15 cellular contexts compared by ENCODE assay signal in the genomic region with DNA sequence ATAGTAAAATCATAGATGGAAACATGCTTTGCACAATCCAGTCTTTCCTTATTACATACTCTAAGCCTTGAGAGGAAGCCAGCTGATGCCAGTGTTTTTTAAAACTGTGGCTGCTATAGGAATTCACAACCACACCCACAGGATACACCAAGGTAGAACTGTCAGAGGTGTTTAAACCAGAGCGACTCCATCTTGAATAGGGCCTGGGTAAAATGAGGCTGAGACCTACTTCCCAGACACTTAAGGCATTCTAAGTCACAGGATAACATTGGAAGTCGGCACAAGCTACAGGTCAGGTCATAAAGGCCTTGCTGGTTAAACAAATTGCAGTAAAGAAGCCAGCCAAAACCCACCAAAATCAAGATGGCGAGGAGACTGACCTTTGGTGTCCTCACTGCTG. TPM values are rescaled to one million over a fixed set of nuclear protein-coding genes. Genes with fewer than 3 reads are reported as not detected.
DNase-seq lines count a peak whose midpoint lies in the region; ATAC-seq and TF ChIP-seq lines count a peak whose summit lies in the region.
"Had no signal": no experiment of that assay in that cellular context is flagged by ENCODE, and none has a peak within 500 bp of the region (broad histone marks: within the 10 kb centered on the region; RNA-seq: fewer than 3 reads in every experiment).

No MANE protein-coding gene starts in this region.

- H3K9me3 ChIP-seq in CD8-positive, alpha-beta T cell (ENCODE audit: low read length), result no peaks in the 10 kb centered on the region
- H3K9me3 ChIP-seq in neuronal stem cell (replicated peaks in 1 of 2; ENCODE audit: control insufficient read depth in 2 of 2, insufficient read depth in 1 of 2, low read depth in 1 of 2, low read length in 2 of 2) (peaks cover 5 to 20% of the 10 kb centered on the region in 2 donors), heart right ventricle (peaks cover 0 to 23% (median 0%) of the 10 kb centered on the region in 11 donors)
- H3K9me3 ChIP-seq: BE2C, Caco-2 had no signal

- H3K4ac ChIP-seq in neuronal stem cell (ENCODE audit: low read length), result no peak overlapping the region

- H4K91ac ChIP-seq in neuronal stem cell (ENCODE audit: low read depth, low read length, poor library complexity), result no peak overlapping the region

- intact Hi-C loops in CD8-positive, alpha-beta T cell (cut with DNase I, micrococcal nuclease), result loop anchor here (5.0 to 10.0 kb wide), 4 partner anchors 320 to 1072 kb away; partner anchors contain the start of genes LIN37 (in 1 of the 2), LSM14A (in 1 of the 2), PSENEN (in 1 of the 2) and RBM42 (in 1 of the 2)
- intact Hi-C loops in heart right ventricle (cut with DNase I), result loop anchor here in 4 of 10 donors (5.0 kb wide), 2 partner anchors 57 to 97 kb away; partner anchors contain the start of genes ZNF181 (in 4 of the 4) and ZNF599 (in 1 of the 4)

- H3K27me3 ChIP-seq in CD8-positive, alpha-beta T cell (ENCODE audit: insufficient read depth, low read length), result no peaks in the 10 kb centered on the region
- H3K27me3 ChIP-seq in neuronal stem cell (ENCODE audit: control insufficient read depth in 3 of 3, insufficient read depth in 3 of 3, low read depth in 1 of 3, low read length in 3 of 3) (no peaks in the 10 kb centered on the region), heart right ventricle (no peaks in the 10 kb centered on the region)
- H3K27me3 ChIP-seq: BE2C had no signal

- peaks cover 23% of the 10 kb centered on the region for H3K4me1 ChIP-seq in CD8-positive, alpha-beta T cell (ENCODE audit: insufficient read depth, low read length)
- H3K4me1 ChIP-seq in neuronal stem cell (ENCODE audit: control insufficient read depth in 2 of 2, insufficient read depth in 1 of 2, low read depth in 1 of 2, low read length in 2 of 2), result peaks cover 2 to 6% of the 10 kb centered on the region in 2 donors
- peaks cover 5 to 39% (median 20%) of the 10 kb centered on the region in 9 donors for H3K4me1 ChIP-seq in heart right ventricle
- H3K4me1 ChIP-seq: BE2C had no signal

- no peak overlapping the region for H3K4me2 ChIP-seq in neuronal stem cell (ENCODE audit: insufficient read depth, low read length, poor library complexity, severe bottlenecking)
- H3K4me2 ChIP-seq: GM23338 had no signal

- no peak overlapping the region for H3K9ac ChIP-seq in neuronal stem cell (ENCODE audit: low read depth, low read length, poor library complexity)

- CTCF ChIA-PET in CD8-positive, alpha-beta T cell (lab: Charles Lee), result interaction anchor here (1.4 kb wide), 1 partner anchor 12 kb away, joined by 5 read pairs; no protein-coding TSS in a partner anchor

- no peak overlapping the region for H4K8ac ChIP-seq in neuronal stem cell (ENCODE audit: low read depth, low read length)

- POLR2A ChIA-PET in CD8-positive, alpha-beta T cell (lab: Charles Lee), result no interaction called here

- H3K23ac ChIP-seq in neuronal stem cell (ENCODE audit: low read depth, low read length, poor library complexity), result no peak overlapping the region

- no peak overlapping the region for H2BK120ac ChIP-seq in neuronal stem cell (ENCODE audit: low read depth, low read length)

- no peak overlapping the region for H2BK15ac ChIP-seq in neuronal stem cell (ENCODE audit: low read length)

- peak overlapping the region; percentile 27 for H2BK5ac ChIP-seq in neuronal stem cell (ENCODE audit: low read length)

- peak overlapping the region; percentile 1 for H3K4me3 Mint-ChIP-seq in CD8-positive, alpha-beta T cell
- peak overlapping the region in 4 of 5 experiments; percentile 70 to 98 (median 97) for H3K4me3 Mint-ChIP-seq in brain
- no peak overlapping the region for H3K4me3 Mint-ChIP-seq in stimulated activated effector memory CD8-positive, alpha-beta T cell treated with anti-CD3 and anti-CD28 coated beads, Interleukin-12 subunit alpha, Interleukin-12 subunit beta, amount 100 ng/mL, for 72 hours

- no peak overlapping the region for H3K18ac ChIP-seq in neuronal stem cell (ENCODE audit: low read length)

- peaks cover 10% of the 10 kb centered on the region for H3K27me3 Mint-ChIP-seq in CD8-positive, alpha-beta T cell (ENCODE audit: low read depth)
- H3K27me3 Mint-ChIP-seq in brain, result peaks cover 22% of the 10 kb centered on the region

- no peaks in the 10 kb centered on the region for H3K79me1 ChIP-seq in neuronal stem cell (ENCODE audit: low read depth, low read length)

- H3K36me3 Mint-ChIP-seq in CD8-positive, alpha-beta T cell, result peaks cover 29% of the 10 kb centered on the region
- H3K36me3 Mint-ChIP-seq in brain, result peaks cover 34% of the 10 kb centered on the region
- H3K36me3 Mint-ChIP-seq in stimulated activated effector memory CD8-positive, alpha-beta T cell treated with anti-CD3 and anti-CD28 coated beads, Interleukin-12 subunit alpha, Interleukin-12 subunit beta, amount 100 ng/mL, for 72 hours, result peaks cover 33% of the 10 kb centered on the region

- H3K14ac ChIP-seq in neuronal stem cell (ENCODE audit: low read length), result no peak overlapping the region

- ATAC-seq in CD8-positive, alpha-beta T cell, result no peak
- ATAC-seq in heart right ventricle, result no peak
- no peak for ATAC-seq in GM18861 (IDR thresholded peaks at IDR 0.05; ENCODE audit: unreplicated experiment)
- no peak for ATAC-seq in stimulated activated effector memory CD8-positive, alpha-beta T cell treated with anti-CD3 and anti-CD28 coated beads, Interleukin-12 subunit alpha, Interleukin-12 subunit beta, amount 100 ng/mL, for 72 hours
- ATAC-seq: GM23338 had no signal

- WGBS in neuronal stem cell (ENCODE audit: extremely low coverage in 2 of 2, insufficient read length in 2 of 2, insufficient replicate concordance in 1 of 2), 2 donors, result no CpG with 5 or more reads among the region's 3 CpGs
- 98% methylated on average over 3 of the region's 3 CpGs for WGBS in heart right ventricle, 2 donors

- H2AK5ac ChIP-seq in neuronal stem cell (ENCODE audit: low read depth, low read length), result no peak overlapping the region

- H3K4me3 ChIP-seq in CD8-positive, alpha-beta T cell (ENCODE audit: low read depth, low read length), result no peak overlapping the region
- H3K4me3 ChIP-seq in neuronal stem cell (ENCODE audit: low read length in 2 of 2) (no peak overlapping the region), heart right ventricle (no peak overlapping the region)
- H3K4me3 ChIP-seq: GM23338 had no signal

- peaks cover 34% of the 10 kb centered on the region for H3K4me1 Mint-ChIP-seq in CD8-positive, alpha-beta T cell (ENCODE audit: low read depth)
- H3K4me1 Mint-ChIP-seq in brain, result peaks cover 77% of the 10 kb centered on the region
- peaks cover 25% of the 10 kb centered on the region for H3K4me1 Mint-ChIP-seq in stimulated activated effector memory CD8-positive, alpha-beta T cell treated with anti-CD3 and anti-CD28 coated beads, Interleukin-12 subunit alpha, Interleukin-12 subunit beta, amount 100 ng/mL, for 72 hours

- no peak overlapping the region for H3K27ac ChIP-seq in CD8-positive, alpha-beta T cell (ENCODE audit: low read depth, low read length)
- H3K27ac ChIP-seq in neuronal stem cell (replicated peaks; ENCODE audit: low read length) (no peak overlapping the region), heart right ventricle (no peak overlapping the region)
- H3K27ac ChIP-seq: C4-2B, HL-60 had no signal

- H3K36me3 ChIP-seq in CD8-positive, alpha-beta T cell (ENCODE audit: insufficient read depth, low read length), result peaks cover 10% of the 10 kb centered on the region
- peaks cover 11 to 19% of the 10 kb centered on the region in 2 donors for H3K36me3 ChIP-seq in neuronal stem cell (replicated peaks in 1 of 2; ENCODE audit: control insufficient read depth in 2 of 2, insufficient read depth in 2 of 2, low read length in 2 of 2)
- H3K36me3 ChIP-seq in heart right ventricle, result peaks cover 0 to 17% (median 12%) of the 10 kb centered on the region in 9 donors

- H3K27ac Mint-ChIP-seq in CD8-positive, alpha-beta T cell, result no peak overlapping the region
- H3K27ac Mint-ChIP-seq in brain, result no peak overlapping the region
- H3K27ac Mint-ChIP-seq in stimulated activated effector memory CD8-positive, alpha-beta T cell treated with anti-CD3 and anti-CD28 coated beads, Interleukin-12 subunit alpha, Interleukin-12 subunit beta, amount 100 ng/mL, for 72 hours, result no peak overlapping the region
- H3K27ac Mint-ChIP-seq: GM23338 had no signal

- DNase-seq in CD8-positive, alpha-beta T cell, result no peak
- DNase-seq in neuronal stem cell (ENCODE audit: low spot score), result no peak
- DNase-seq in amniotic stem cell (lab: John Stamatoyannopoulos, UW), result no peak
- no peak for DNase-seq in heart right ventricle
- no peak for DNase-seq in stimulated activated effector memory CD8-positive, alpha-beta T cell treated with anti-CD3 and anti-CD28 coated beads, Interleukin-12 subunit alpha, Interleukin-12 subunit beta, amount 100 ng/mL, for 72 hours (ENCODE audit: low spot score in 2 of 2)
- DNase-seq: BE2C; Caco-2; CD8-positive, alpha-beta memory T cell; GF-D8; H7 had no signal

- no peak overlapping the region for H2BK12ac ChIP-seq in neuronal stem cell (ENCODE audit: low read length)

- no peak for TF ChIP-seq CTCF in CD8-positive, alpha-beta T cell (IDR thresholded peaks at IDR 0.05)
- TF ChIP-seq CTCF in brain (conservative IDR thresholded peaks at IDR 0.05), result no peak
- no peak for TF ChIP-seq CTCF in heart right ventricle (IDR thresholded peaks at IDR 0.05)

- no peak overlapping the region for H2AFZ ChIP-seq in neuronal stem cell (ENCODE audit: low read length)
- H2AFZ ChIP-seq: GM23338 had no signal

- peaks cover 11% of the 10 kb centered on the region for H3K9me3 Mint-ChIP-seq in CD8-positive, alpha-beta T cell
- H3K9me3 Mint-ChIP-seq in brain, result peaks cover 10 to 23% (median 20%) of the 10 kb centered on the region in 5 experiments
- H3K9me3 Mint-ChIP-seq in stimulated activated effector memory CD8-positive, alpha-beta T cell treated with anti-CD3 and anti-CD28 coated beads, Interleukin-12 subunit alpha, Interleukin-12 subunit beta, amount 100 ng/mL, for 72 hours, result peaks cover 7% of the 10 kb centered on the region
- H3K9me3 Mint-ChIP-seq: GM23338 had no signal

RNA-seq across cellular contexts. Expression of gene SCGB2B2, which starts 1.7 kb away (rescaled TPM):
- 1 to 10 TPM in 1 of 2 experiments, under 1 TPM in 1; 0.44 to 1.2 TPM for total RNA-seq in CD8-positive, alpha-beta T cell
- polyA plus RNA-seq in brain (ENCODE audit: insufficient read depth, low read depth, low replicate concordance) (not detected), heart right ventricle (under 1 TPM; 0.06 to 0.66 TPM)
- polyA plus RNA-seq in neuronal stem cell (2013, experiment 1 of 2), result 0.06 TPM
- 0.03 TPM for polyA plus RNA-seq in neuronal stem cell (2013, experiment 2 of 2)
- under 1 TPM; 0.12 to 0.94 (median 0.71) TPM for total RNA-seq in heart right ventricle
- total RNA-seq: H7 had no signal
- polyA plus RNA-seq: CD8-positive, alpha-beta memory T cell; GM23338 had no signal

RNA-seq across cellular contexts. Expression of gene ZNF302, which starts 2.2 kb away (rescaled TPM):
- 10 to 100 TPM in 1 of 2 experiments, 1 to 10 TPM in 1; 8.0 to 10.5 TPM for total RNA-seq in CD8-positive, alpha-beta T cell
- polyA plus RNA-seq in brain (ENCODE audit: insufficient read depth, low read depth, low replicate concordance), result 5.4 TPM
- polyA plus RNA-seq in neuronal stem cell (2013, experiment 1 of 2), result 27.5 TPM
- 28.6 TPM for polyA plus RNA-seq in neuronal stem cell (2013, experiment 2 of 2)
- 10 to 100 TPM; 29.1 to 42.5 (median 32.6) TPM for total RNA-seq in heart right ventricle
- polyA plus RNA-seq in heart right ventricle, result 10 to 100 TPM; 20.4 to 41.1 TPM

RNA-seq across cellular contexts. Expression of gene ZNF181, which starts 58.8 kb away (rescaled TPM):
- 1 to 10 TPM; 1.5 to 1.7 TPM for total RNA-seq in CD8-positive, alpha-beta T cell
- 1.3 TPM for polyA plus RNA-seq in brain (ENCODE audit: insufficient read depth, low read depth, low replicate concordance)
- polyA plus RNA-seq in neuronal stem cell (2013, experiment 1 of 2), result 8.5 TPM
- 8.0 TPM for polyA plus RNA-seq in neuronal stem cell (2013, experiment 2 of 2)
- 10 to 100 TPM; 16.4 to 27.6 (median 19.2) TPM for total RNA-seq in heart right ventricle
- polyA plus RNA-seq in heart right ventricle, result 1 to 10 TPM; 6.2 to 8.5 TPM

Comparison
In these comparisons a context has a peak if more than half of its experiments do, and no peak if none do; other contexts are left out.
1. RNA of gene ZNF181, which starts 58.8 kb away (total RNA-seq): 16.4 to 27.6 TPM in heart right ventricle; 1.5 to 1.7 TPM in CD8-positive, alpha-beta T cell; every median in the first group is over 4 times any median in the second.